Comparison of ENCODE assay signal across 12 cellular contexts in the genomic region with DNA sequence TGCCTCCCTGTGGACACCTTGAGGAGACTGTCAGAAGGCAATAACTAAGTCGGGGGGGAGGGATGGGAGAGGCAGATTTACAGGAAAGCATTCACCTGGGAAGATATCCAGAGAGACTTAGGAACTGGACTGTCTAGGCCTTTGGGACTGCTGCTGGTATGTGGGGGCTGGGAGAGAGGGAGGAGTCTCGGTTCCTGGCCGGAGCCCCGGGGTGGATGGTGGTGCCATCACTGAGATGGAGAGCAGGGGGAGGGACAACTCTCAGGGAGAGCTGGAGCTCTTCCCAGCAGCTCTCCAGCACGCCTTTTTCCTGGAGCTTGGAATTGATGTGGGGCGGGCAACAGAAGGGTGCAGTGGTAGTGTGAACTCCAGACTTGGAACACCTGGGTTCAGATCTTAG. TPM values are rescaled to one million over a fixed set of nuclear protein-coding genes. Genes with fewer than 3 reads are reported as not detected.
DNase-seq lines count a peak whose midpoint lies in the region; ATAC-seq and TF ChIP-seq lines count a peak whose summit lies in the region.
"Had no signal": no experiment of that assay in that cellular context is flagged by ENCODE, and none has a peak within 500 bp of the region (broad histone marks: within the 10 kb centered on the region; RNA-seq: fewer than 3 reads in every experiment).

No MANE protein-coding gene starts in this region.

- H3K9me3 Mint-ChIP-seq in immature natural killer cell = no peaks in the 10 kb centered on the region
- H3K9me3 Mint-ChIP-seq in activated naive CD8-positive, alpha-beta T cell treated with anti-CD3 and anti-CD28 coated beads for 36 hours = no peaks in the 10 kb centered on the region
- H3K9me3 Mint-ChIP-seq: stimulated activated naive CD8-positive, alpha-beta T cell treated with anti-CD3 and anti-CD28 coated beads, Interleukin-15, Interleukin-2, amounts not matched to agents 100 ng/mL and 50 ng/mL, for 24 hours had no signal

- DNase-seq in NCI-H1092 treated with DMSO at 0.1 percent for 48 hours (lab: John Stamatoyannopoulos, UW) (peak; percentile 15), right lobe of liver (peak; percentile 87 to 96 (median 95)), superior temporal gyrus (ENCODE audit: extremely low spot score) (peak; percentile 92), LoVo (ENCODE audit: low spot score) (no peak), immature natural killer cell (no peak)
- DNase-seq in activated naive CD8-positive, alpha-beta T cell treated with anti-CD3 and anti-CD28 coated beads for 36 hours = no peak
- DNase-seq: NCI-H2171 treated with DMSO at 0.1 percent for 48 hours, spleen, SW 1271 had no signal

- no peaks in the 10 kb centered on the region for H3K36me3 Mint-ChIP-seq in immature natural killer cell
- no peaks in the 10 kb centered on the region for H3K36me3 Mint-ChIP-seq in activated naive CD8-positive, alpha-beta T cell treated with anti-CD3 and anti-CD28 coated beads for 36 hours

- ATAC-seq in right lobe of liver = peak; percentile 66 to 82 (median 75)
- no peak for ATAC-seq in HG03521 (IDR thresholded peaks at IDR 0.05; ENCODE audit: unreplicated experiment)

- peak overlapping the region in 1 of 2 donors; percentile 27 for H3K9ac ChIP-seq in duodenal mucosa (ENCODE audit: low read depth in 1 of 2, low read length in 2 of 2)

- no peak for TF ChIP-seq POLR2A in right lobe of liver (IDR thresholded peaks at IDR 0.05)

- no peaks in the 10 kb centered on the region for H3K9me3 ChIP-seq in duodenal mucosa (ENCODE audit: control insufficient read depth in 1 of 2, low read length in 2 of 2)
- H3K9me3 ChIP-seq in right lobe of liver = no peaks in the 10 kb centered on the region
- H3K9me3 ChIP-seq: spleen had no signal

- H3K36me3 ChIP-seq in duodenal mucosa (ENCODE audit: control insufficient read depth in 1 of 2, insufficient read depth in 2 of 2, low read length in 2 of 2) = peaks cover 8 to 27% of the 10 kb centered on the region in 2 donors
- H3K36me3 ChIP-seq in right lobe of liver = peaks cover 0 to 26% (median 14%) of the 10 kb centered on the region in 4 donors
- H3K36me3 ChIP-seq: spleen had no signal

- peaks cover 2 to 8% of the 10 kb centered on the region in 2 donors for H3K4me1 Mint-ChIP-seq in immature natural killer cell
- peaks cover 4% of the 10 kb centered on the region for H3K4me1 Mint-ChIP-seq in activated naive CD8-positive, alpha-beta T cell treated with anti-CD3 and anti-CD28 coated beads for 36 hours

- H3K4me1 ChIP-seq in duodenal mucosa (ENCODE audit: control insufficient read depth in 1 of 2, insufficient read depth in 2 of 2, low read length in 2 of 2) = peaks cover 64 to 65% of the 10 kb centered on the region in 2 donors
- peaks cover 0 to 61% (median 35%) of the 10 kb centered on the region in 4 donors for H3K4me1 ChIP-seq in right lobe of liver

- H3K4me3 ChIP-seq in duodenal mucosa (ENCODE audit: low read depth in 1 of 2, low read length in 2 of 2) = no peak overlapping the region
- H3K4me3 ChIP-seq in right lobe of liver = no peak overlapping the region
- H3K4me3 ChIP-seq: spleen had no signal

- intact Hi-C loops in right lobe of liver (cut with DNase I) = no loop called here

- H3K27ac Mint-ChIP-seq in immature natural killer cell = no peak overlapping the region
- no peak overlapping the region for H3K27ac Mint-ChIP-seq in activated naive CD8-positive, alpha-beta T cell treated with anti-CD3 and anti-CD28 coated beads for 36 hours
- H3K27ac Mint-ChIP-seq: stimulated activated naive CD8-positive, alpha-beta T cell treated with anti-CD3 and anti-CD28 coated beads, Interleukin-15, Interleukin-2, amounts not matched to agents 100 ng/mL and 50 ng/mL, for 24 hours had no signal

- H3K27ac ChIP-seq in duodenal mucosa (ENCODE audit: low read depth, low read length) (peak overlapping the region; percentile 36), right lobe of liver (peak overlapping the region in 1 of 3 donors; percentile 82)
- H3K27ac ChIP-seq: spleen had no signal

- no peak overlapping the region for H3K4me3 Mint-ChIP-seq in immature natural killer cell
- no peak overlapping the region for H3K4me3 Mint-ChIP-seq in activated naive CD8-positive, alpha-beta T cell treated with anti-CD3 and anti-CD28 coated beads for 36 hours
- H3K4me3 Mint-ChIP-seq: stimulated activated naive CD8-positive, alpha-beta T cell treated with anti-CD3 and anti-CD28 coated beads, Interleukin-15, Interleukin-2, amounts not matched to agents 100 ng/mL and 50 ng/mL, for 24 hours had no signal

- TF ChIP-seq CTCF in right lobe of liver (IDR thresholded peaks at IDR 0.05) = no peak

- 12% methylated on average over 5 of the region's 6 CpGs for WGBS in right lobe of liver (ENCODE audit: insufficient coverage, low coverage, low lambda C conversion rate, missing lambda C conversion rate)

- no peaks in the 10 kb centered on the region for H3K27me3 ChIP-seq in duodenal mucosa (ENCODE audit: control insufficient read depth in 1 of 2, insufficient read depth in 2 of 2, low read length in 2 of 2)
- H3K27me3 ChIP-seq in right lobe of liver = no peaks in the 10 kb centered on the region

- H3K27me3 Mint-ChIP-seq in immature natural killer cell (ENCODE audit: low read depth in 3 of 3) = peaks cover under 1 to 4% (median 2%) of the 10 kb centered on the region in 3 donors
- peaks cover 4% of the 10 kb centered on the region for H3K27me3 Mint-ChIP-seq in activated naive CD8-positive, alpha-beta T cell treated with anti-CD3 and anti-CD28 coated beads for 36 hours

RNA-seq across cellular contexts. Expression of a gene that starts 22.1 kb away (rescaled TPM):
- 100 to 1,000 TPM in 4 of 6 experiments, 10 to 100 TPM in 2; 97.1 to 252 (median 160) TPM for total RNA-seq in right lobe of liver
- not detected for polyA plus RNA-seq in immature natural killer cell
- total RNA-seq in activated naive CD8-positive, alpha-beta T cell treated with anti-CD3 and anti-CD28 coated beads for 36 hours = 1 to 10 TPM; 3.1 to 3.6 TPM

Comparison
In these comparisons a context has a peak if more than half of its experiments do, and no peak if none do; other contexts are left out.
1. DNase-seq: peak in NCI-H1092 treated with DMSO at 0.1 percent for 48 hours (single experiment), right lobe of liver (3 of 3) and superior temporal gyrus (single experiment); none in LoVo (single experiment), immature natural killer cell (0 of 3) and activated naive CD8-positive, alpha-beta T cell treated with anti-CD3 and anti-CD28 coated beads for 36 hours (single experiment).
2. RNA of a gene that starts 22.1 kb away (total RNA-seq): 97.1 to 252 TPM in right lobe of liver; 3.1 to 3.6 TPM in activated naive CD8-positive, alpha-beta T cell treated with anti-CD3 and anti-CD28 coated beads for 36 hours; every median in the first group is over 10 times any median in the second.